ENCODE assay signal across 8 cellular contexts in genomic region chr7:2870471-2870941, GRCh38. TPM values are rescaled to one million over a fixed set of nuclear protein-coding genes. Genes with fewer than 3 reads are reported as not detected.
DNase-seq lines count a peak whose midpoint lies in the region; ATAC-seq, FAIRE-seq and TF ChIP-seq lines count a peak whose summit lies in the region.

No MANE protein-coding gene starts in this region.

- no peaks in the 10 kb centered on the region; the same call in 1 of the 2 replicates for H3K79me1 ChIP-seq in H1 (ENCODE audit: low read depth, low read length)

- no peaks in the 10 kb centered on the region for H3K36me3 ChIP-seq in H1 (ENCODE audit: control insufficient read depth in 2 of 4, insufficient read depth in 4 of 4, low read length in 3 of 4)

- H4K8ac ChIP-seq in H1 (ENCODE audit: extremely low read depth, insufficient read depth, low read length) = peak overlapping the region; percentile 71

- no peak overlapping the region for H2AK5ac ChIP-seq in H1 (ENCODE audit: low read depth, low read length)

- FAIRE-seq in H1 (lab: Jason Lieb, UNC) = no peak

- CTCF ChIA-PET in H1 (lab: Charles Lee; ENCODE audit: partially characterized antibody) = interaction anchor here (0.6 kb wide), 1 partner anchor 885 kb away, joined by 3 read pairs; no protein-coding TSS in a partner anchor

- no peaks in the 10 kb centered on the region for H3K23me2 ChIP-seq in H1 (ENCODE audit: low read depth, low read length)

- peaks cover 2% of the 10 kb centered on the region for H3K9me3 Mint-ChIP-seq in nephron

- no peak overlapping the region for H3K27ac ChIP-seq in H1 (ENCODE audit: low read depth, low read length)

- H3K18ac ChIP-seq in H1 (ENCODE audit: extremely low read depth, low read length) = no peak overlapping the region; the same call in 1 of the 2 replicates

- peak overlapping the region; percentile 78 for H2AFZ ChIP-seq in H1 (ENCODE audit: low read length)

- no peak for TF ChIP-seq RAD21 in H1 (IDR thresholded peaks at IDR 0.05 in 1 of 2, conservative IDR thresholded peaks at IDR 0.05 in 1 of 2; ENCODE audit: low read depth in 2 of 2, low read length in 2 of 2)

- H3K4me1 Mint-ChIP-seq in nephron = peaks cover 29% of the 10 kb centered on the region

- 0 out of 2 replicates have a peak overlapping the region, but pooled peaks have one; percentile 48 for H2BK20ac ChIP-seq in H1 (ENCODE audit: low read length)

- H3K9ac ChIP-seq in H1 (replicated peaks in 1 of 4; ENCODE audit: extremely low read depth in 1 of 4, low read depth in 3 of 4, low read length in 3 of 4) = no peak overlapping the region

- TF ChIP-seq CTCF in H1 (IDR thresholded peaks at IDR 0.05; ENCODE audit: control extremely low read depth in 1 of 3, insufficient read depth in 1 of 3, low read depth in 1 of 3, low read length in 3 of 3) (no peak), nephron (IDR thresholded peaks at IDR 0.05; ENCODE audit: unreplicated experiment in 3 of 3) (no peak)

- no peak for TF ChIP-seq EP300 in H1 (IDR thresholded peaks at IDR 0.05; ENCODE audit: borderline replicate concordance in 1 of 2, low read depth in 2 of 2, low read length in 2 of 2)

- H3K4me2 ChIP-seq in H1 (ENCODE audit: insufficient read depth in 1 of 2, low read depth in 2 of 2, low read length in 2 of 2) = no peak overlapping the region

- peak; percentile 77 for DNase-seq in Jurkat, Clone E6-1 (ENCODE audit: low read depth, low spot score)
- peak; percentile 23 for DNase-seq in activated CD4-positive, alpha-beta T cell treated with anti-CD3 and anti-CD28 coated beads for 1 hour
- no peak for DNase-seq in H1 (ENCODE audit: low read depth in 1 of 2, low spot score in 2 of 2)
- DNase-seq in putamen (ENCODE audit: low spot score) = no peak

- H4K5ac ChIP-seq in H1 (ENCODE audit: insufficient read length, low read depth, low read length) = no peak overlapping the region

- H3K27me3 ChIP-seq in H1 (replicated peaks in 1 of 4; ENCODE audit: control insufficient read depth in 3 of 4, extremely low read depth in 1 of 4, insufficient read depth in 3 of 4, low read length in 3 of 4) = no peaks in the 10 kb centered on the region

- 0 out of 2 replicates have a peak overlapping the region, but pooled peaks have one; percentile 72 for H2BK15ac ChIP-seq in H1 (ENCODE audit: low read length)

- WGBS in H1 (ENCODE audit: extremely low coverage in 1 of 2, insufficient coverage in 1 of 2, insufficient read length in 1 of 2, insufficient replicate concordance in 2 of 2, low coverage in 1 of 2, low lambda C conversion rate in 2 of 2, missing lambda C conversion rate in 1 of 2), 2 experiments = 70% methylated on average over 8 of the region's 10 CpGs; no CpG with 5 or more reads in 1 of the 2 experiments

- peak overlapping the region in 2 of 3 experiments; percentile 9 to 51 for H3K4me3 Mint-ChIP-seq in nephron

- H3K9me3 ChIP-seq in H1 (ENCODE audit: insufficient read depth in 2 of 2, low read depth in 1 of 2, low read length in 1 of 2) = no peaks in the 10 kb centered on the region

- H4K91ac ChIP-seq in H1 (replicated peaks; ENCODE audit: insufficient read length, low read length) = no peak overlapping the region

- no peaks in the 10 kb centered on the region for H3K36me3 Mint-ChIP-seq in nephron (ENCODE audit: low read depth)

- H4K20me1 ChIP-seq in H1 (replicated peaks in 1 of 2; ENCODE audit: control insufficient read depth in 1 of 2, insufficient read depth in 2 of 2, low read length in 2 of 2) = no peaks in the 10 kb centered on the region

- no peak overlapping the region for H3K23ac ChIP-seq in H1 (ENCODE audit: insufficient read length)

- POLR2A ChIA-PET in H1 (lab: Charles Lee; ENCODE audit: partially characterized antibody) = interaction anchor here (0.7 to 1.4 kb wide), 6 partner anchors 8 to 52 kb away, joined by 3 to 4 read pairs (median 3); no protein-coding TSS in a partner anchor

- H3K27me3 Mint-ChIP-seq in nephron (ENCODE audit: low read depth) = peaks cover 13% of the 10 kb centered on the region

- no peak for TF ChIP-seq POLR2A in H1 (IDR thresholded peaks at IDR 0.05; ENCODE audit: control extremely low read depth in 1 of 2, low read depth in 2 of 2, low read length in 2 of 2)

- ATAC-seq in GM18519 (IDR thresholded peaks at IDR 0.05; ENCODE audit: low FRiP score, unreplicated experiment) (peak; percentile 76), GM21390 (IDR thresholded peaks at IDR 0.05; ENCODE audit: unreplicated experiment) (no peak), GM21367 (IDR thresholded peaks at IDR 0.05; ENCODE audit: unreplicated experiment) (no peak)

- H3K14ac ChIP-seq in H1 (ENCODE audit: insufficient read length) = no peak overlapping the region

- peak overlapping the region; percentile 39 for H3K4me3 ChIP-seq in Jurkat, Clone E6-1 (ENCODE audit: low read length)
- H3K4me3 ChIP-seq in H1 (ENCODE audit: extremely low read depth in 1 of 4, insufficient read depth in 2 of 4, low read depth in 3 of 4, low read length in 4 of 4) = no peak overlapping the region

- peaks cover 0 to 14% (median 5%) of the 10 kb centered on the region in 4 experiments; a peak in 6 of 7 replicates for H3K4me1 ChIP-seq in H1 (replicated peaks in 1 of 4; ENCODE audit: control insufficient read depth in 3 of 4, insufficient read depth in 4 of 4, low read length in 3 of 4)

- no peak overlapping the region for H3K4ac ChIP-seq in H1 (replicated peaks; ENCODE audit: insufficient read length, low read depth, low read length)

- H2BK5ac ChIP-seq in H1 (ENCODE audit: low read depth, low read length) = peak overlapping the region; percentile 57; the same call in 1 of the 2 replicates

- no peak overlapping the region for H3K56ac ChIP-seq in H1 (replicated peaks; ENCODE audit: insufficient read length, low read depth, low read length)

- H2BK120ac ChIP-seq in H1 (replicated peaks; ENCODE audit: low read depth, low read length) = no peak overlapping the region

- peak overlapping the region; percentile 18 to 30 (median 19) for H3K27ac Mint-ChIP-seq in nephron

- H3K79me2 ChIP-seq in H1 (ENCODE audit: control insufficient read depth in 1 of 2, insufficient read depth in 2 of 2, low read length in 2 of 2) = no peaks in the 10 kb centered on the region

- 0 out of 2 replicates have a peak overlapping the region, but pooled peaks have one; percentile 1 for H2BK12ac ChIP-seq in H1 (ENCODE audit: low read depth, low read length)

TF ChIP-seq in H1, 55 proteins besides CTCF, POLR2A, EP300 and RAD21:
- no peak for TF ChIP-seq RNF2 (IDR thresholded peaks at IDR 0.05; ENCODE audit: borderline replicate concordance, low read depth, low read length, missing control alignments, poor library complexity, severe bottlenecking)
- 0 out of 4 replicates have a peak, but pooled peaks of 1 of the 2 experiments have one; percentile 25 for TF ChIP-seq HDAC2 (IDR thresholded peaks at IDR 0.05; ENCODE audit: borderline replicate concordance in 1 of 2, low read depth in 2 of 2, low read length in 2 of 2)

RNA-seq across cellular contexts. Expression of gene GNA12, which starts 26.4 kb away (rescaled TPM):
- polyA plus RNA-seq in Jurkat, Clone E6-1 (2012; ENCODE audit: insufficient read depth, insufficient read length) = 36.4 TPM
- 95.6 and 96.5 TPM in 2 replicates for total RNA-seq in H1 (2021; fragmentation: NEBNext Ultra II Directional; extraction: Animal tissue kit (Norgen Biotek cat#: 25700))
- polyA plus RNA-seq in H1 (2011; rRNA removed) = 109 and 121 TPM in 2 replicates
- 92.3 TPM for polyA plus RNA-seq in H1 (2011; cell fraction: cytosol; rRNA removed)
- polyA plus RNA-seq in H1 (2011; cell fraction: nucleus; rRNA removed) = 152 TPM
- polyA plus RNA-seq in H1 (2012, experiment 1 of 2) = 61.6 to 94.7 TPM (median 83.3 TPM) in 4 replicates
- 78.3 TPM for polyA plus RNA-seq in H1 (2012, experiment 2 of 2)
- polyA plus RNA-seq in H1 (2013, experiment 1 of 2) = 62.9 TPM
- polyA plus RNA-seq in H1 (2013, experiment 2 of 2) = 65.3 TPM
- polyA minus RNA-seq in H1 (2011; rRNA and poly(A)+ RNA removed) = 176 and 215 TPM in 2 replicates
- 71.7 TPM for polyA minus RNA-seq in H1 (2011; cell fraction: cytosol; rRNA and poly(A)+ RNA removed)
- polyA minus RNA-seq in H1 (2011; cell fraction: nucleus; rRNA and poly(A)+ RNA removed) = 67.7 TPM

Comparison
In these comparisons a context has a peak if more than half of its experiments do, and no peak if none do; other contexts are left out.
1. DNase-seq: peak in Jurkat, Clone E6-1 (single experiment) and activated CD4-positive, alpha-beta T cell treated with anti-CD3 and anti-CD28 coated beads for 1 hour (single experiment); none in H1 (0 of 2) and putamen (single experiment).